ENCODE assay signal across 25 cellular contexts in genomic region chr22:37211853-37212173, GRCh38. TPM values are rescaled to one million over a fixed set of nuclear protein-coding genes. Genes with fewer than 3 reads are reported as not detected.
DNase-seq lines count a peak whose midpoint lies in the region; ATAC-seq, FAIRE-seq and TF ChIP-seq lines count a peak whose summit lies in the region.
"Had no signal": no experiment of that assay in that cellular context is flagged by ENCODE, and none has a peak within 500 bp of the region (broad histone marks: within the 10 kb centered on the region; RNA-seq: fewer than 3 reads in every experiment).

No MANE protein-coding gene starts in this region.

- H3K27ac ChIP-seq in GM23338 (ENCODE audit: low read depth) (no peak overlapping the region), kidney (ENCODE audit: low read depth in 2 of 2, low read length in 2 of 2) (no peak overlapping the region), sigmoid colon (no peak overlapping the region)
- H3K27ac ChIP-seq: body of pancreas, esophagus muscularis mucosa, gastrocnemius medialis, tibial artery had no signal

- H3K27me3 Mint-ChIP-seq in GM23338 (ENCODE audit: insufficient read depth, low read depth, poor library complexity) (peaks cover 16% of the 10 kb centered on the region), WTC11 (ENCODE audit: low read depth) (peaks cover 6% of the 10 kb centered on the region; the same call in 1 of the 2 replicates)
- no peaks in the 10 kb centered on the region for H3K27me3 Mint-ChIP-seq in activated T-cell treated with anti-CD3 and anti-CD28 coated beads, Interleukin-2, amount 50 U/mL, for 72 hours (ENCODE audit: low read depth)
- H3K27me3 Mint-ChIP-seq: activated CD4-positive, alpha-beta memory T cell treated with anti-CD3 and anti-CD28 coated beads for 36 hours; activated naive CD8-positive, alpha-beta T cell treated with anti-CD3 and anti-CD28 coated beads, Interleukin-2, amount 50 U/mL, for 24 hours; CD4-positive, alpha-beta memory T cell; stimulated activated naive B cell treated with anti-CD40 and anti-IgM and Interleukin-4, amounts not matched to agents 10 μg/mL and 1 μg/mL and 100 μg/mL, for 72 hours had no signal

- no peaks in the 10 kb centered on the region for H3K79me2 ChIP-seq in GM23338 (replicated peaks; ENCODE audit: insufficient read depth)

- H3K27ac Mint-ChIP-seq in GM23338 (no peak overlapping the region), WTC11 (no peak overlapping the region)
- no peak overlapping the region for H3K27ac Mint-ChIP-seq in activated T-cell treated with anti-CD3 and anti-CD28 coated beads, Interleukin-2, amount 50 U/mL, for 72 hours
- H3K27ac Mint-ChIP-seq: activated CD4-positive, alpha-beta memory T cell treated with anti-CD3 and anti-CD28 coated beads for 36 hours; activated naive CD8-positive, alpha-beta T cell treated with anti-CD3 and anti-CD28 coated beads, Interleukin-2, amount 50 U/mL, for 24 hours; endodermal cell; stimulated activated naive B cell treated with anti-CD40 and anti-IgM and Interleukin-4, amounts not matched to agents 10 μg/mL and 1 μg/mL and 100 μg/mL, for 72 hours had no signal

- H3F3A ChIP-seq in GM23338 (replicated peaks; ENCODE audit: low read depth), result no peaks in the 10 kb centered on the region

- CTCF ChIA-PET in WTC11 (lab: Charles Lee), result interaction anchor here (0.5 to 0.7 kb wide), 2 partner anchors 248 to 416 kb away, joined by 4 to 6 read pairs; no protein-coding TSS in a partner anchor

- H3K9me3 Mint-ChIP-seq in GM23338 (no peaks in the 10 kb centered on the region), WTC11 (no peaks in the 10 kb centered on the region)
- no peaks in the 10 kb centered on the region for H3K9me3 Mint-ChIP-seq in activated T-cell treated with anti-CD3 and anti-CD28 coated beads, Interleukin-2, amount 50 U/mL, for 72 hours
- H3K9me3 Mint-ChIP-seq: activated CD4-positive, alpha-beta memory T cell treated with anti-CD3 and anti-CD28 coated beads for 36 hours; activated naive CD8-positive, alpha-beta T cell treated with anti-CD3 and anti-CD28 coated beads, Interleukin-2, amount 50 U/mL, for 24 hours; CD4-positive, alpha-beta memory T cell; endodermal cell; stimulated activated naive B cell treated with anti-CD40 and anti-IgM and Interleukin-4, amounts not matched to agents 10 μg/mL and 1 μg/mL and 100 μg/mL, for 72 hours had no signal

- H4K20me1 ChIP-seq in GM23338 (replicated peaks; ENCODE audit: insufficient read depth), result no peaks in the 10 kb centered on the region

- 75 to 85% methylated on average over 7 of the region's 7 CpGs for WGBS in sigmoid colon, 2 donors

- ATAC-seq in GM23338 (peak; percentile 7; the same call in 2 of the 3 replicates), WTC11 (no peak)
- no peak for ATAC-seq in activated T-cell treated with anti-CD3 and anti-CD28 coated beads, Interleukin-2, amount 50 U/mL, for 72 hours (replicated peaks in 1 of 2)
- ATAC-seq: gastrocnemius medialis; stimulated activated naive B cell treated with anti-CD40 and anti-IgM and Interleukin-4, amounts not matched to agents 10 μg/mL and 1 μg/mL and 100 μg/mL, for 72 hours had no signal

- intact Hi-C loops in kidney (cut with DNase I), result no loop called here
- intact Hi-C loops in sigmoid colon (cut with DNase I), result no loop called here

- no peaks in the 10 kb centered on the region for H3K9me2 ChIP-seq in GM23338 (ENCODE audit: insufficient read depth)

- POLR2A ChIA-PET in WTC11 (lab: Charles Lee), result no interaction called here

- H3K27me3 ChIP-seq in GM23338 (ENCODE audit: insufficient read depth), result no peaks in the 10 kb centered on the region
- H3K27me3 ChIP-seq in sigmoid colon, result peaks cover 0 to 17% (median 4%) of the 10 kb centered on the region in 3 donors
- H3K27me3 ChIP-seq: body of pancreas had no signal

- H3K4me3 Mint-ChIP-seq in GM23338 (peak overlapping the region; percentile 60; the same call in 2 of the 3 replicates), WTC11 (peak overlapping the region; percentile 8; the same call in 1 of the 2 replicates)
- H3K4me3 Mint-ChIP-seq in activated T-cell treated with anti-CD3 and anti-CD28 coated beads, Interleukin-2, amount 50 U/mL, for 72 hours, result no peak overlapping the region
- H3K4me3 Mint-ChIP-seq: activated CD4-positive, alpha-beta memory T cell treated with anti-CD3 and anti-CD28 coated beads for 36 hours; activated naive CD8-positive, alpha-beta T cell treated with anti-CD3 and anti-CD28 coated beads, Interleukin-2, amount 50 U/mL, for 24 hours; CD4-positive, alpha-beta memory T cell; endodermal cell; stimulated activated naive B cell treated with anti-CD40 and anti-IgM and Interleukin-4, amounts not matched to agents 10 μg/mL and 1 μg/mL and 100 μg/mL, for 72 hours had no signal

- no peak for TF ChIP-seq POLR2A in sigmoid colon (IDR thresholded peaks at IDR 0.05)

- H3K9me3 ChIP-seq in kidney (ENCODE audit: control insufficient read depth in 1 of 2, low read length in 2 of 2) (no peaks in the 10 kb centered on the region), sigmoid colon (no peaks in the 10 kb centered on the region)
- H3K9me3 ChIP-seq: body of pancreas, esophagus muscularis mucosa, gastrocnemius medialis, tibial artery had no signal

- peak overlapping the region; percentile 94 for H2AFZ ChIP-seq in GM23338

- H3K4me3 ChIP-seq in GM23338, result peak overlapping the region; percentile 41
- no peak overlapping the region for H3K4me3 ChIP-seq in kidney (ENCODE audit: low read length in 2 of 2)
- no peak overlapping the region for H3K4me3 ChIP-seq in sigmoid colon
- H3K4me3 ChIP-seq: body of pancreas, esophagus muscularis mucosa, gastrocnemius medialis, tibial artery had no signal

- FAIRE-seq in kidney (lab: Jason Lieb, UNC), result no peak
- FAIRE-seq: colon, small intestine had no signal

- H3K36me3 ChIP-seq in GM23338 (ENCODE audit: insufficient read depth) (no peaks in the 10 kb centered on the region), kidney (ENCODE audit: control insufficient read depth in 1 of 2, insufficient read depth in 2 of 2, low read length in 2 of 2) (no peaks in the 10 kb centered on the region), sigmoid colon (no peaks in the 10 kb centered on the region)
- H3K36me3 ChIP-seq: esophagus muscularis mucosa, gastrocnemius medialis, tibial artery had no signal

- peaks cover 15% of the 10 kb centered on the region for H3K4me1 Mint-ChIP-seq in GM23338
- H3K4me1 Mint-ChIP-seq in WTC11, result peaks cover 12% of the 10 kb centered on the region
- peaks cover 58% of the 10 kb centered on the region for H3K4me1 Mint-ChIP-seq in activated T-cell treated with anti-CD3 and anti-CD28 coated beads, Interleukin-2, amount 50 U/mL, for 72 hours (ENCODE audit: low read depth)

- no peak overlapping the region for H3K9ac ChIP-seq in kidney (ENCODE audit: low read length in 2 of 2)

- H3K4me2 ChIP-seq in GM23338, result peak overlapping the region; percentile 67

- TF ChIP-seq EP300 in sigmoid colon (IDR thresholded peaks at IDR 0.05), result no peak

- TF ChIP-seq CTCF in GM23338 (conservative IDR thresholded peaks at IDR 0.05; ENCODE audit: low read depth in 2 of 2) (no peak), WTC11 (IDR thresholded peaks at IDR 0.05) (no peak), kidney (IDR thresholded peaks at IDR 0.05; ENCODE audit: borderline replicate concordance, extremely low read depth, insufficient read depth) (no peak), sigmoid colon (IDR thresholded peaks at IDR 0.05) (no peak)

- DNase-seq in GM23338 (ENCODE audit: low spot score), result no peak
- no peak for DNase-seq in WTC11 (ENCODE audit: low spot score)
- peak; percentile 69 for DNase-seq in kidney
- peak; percentile 57 for DNase-seq in sigmoid colon
- DNase-seq in foreskin melanocyte, result no peak
- no peak for DNase-seq in NCI-H510A (lab: John Stamatoyannopoulos, UW)
- DNase-seq in activated T-cell treated with anti-CD3 and anti-CD28 coated beads, Interleukin-2, amount 50 U/mL, for 72 hours, result no peak
- DNase-seq: activated CD4-positive, alpha-beta memory T cell treated with anti-CD3 and anti-CD28 coated beads for 36 hours; activated effector memory CD4-positive, alpha-beta T cell treated with anti-CD3 and anti-CD28 coated beads, Interleukin-2, amount 50 U/mL, for 16 hours; activated naive CD8-positive, alpha-beta T cell treated with anti-CD3 and anti-CD28 coated beads, Interleukin-2, amount 50 U/mL, for 24 hours; CD4-positive, alpha-beta memory T cell; DMS 273 treated with DMSO at 0.1 percent for 48 hours; gastrocnemius medialis; NCI-H2029 treated with DMSO at 0.1 percent for 48 hours; NCI-H2227 treated with DMSO at 0.1 percent for 48 hours; OCI-M1; small intestine; stimulated activated CD4-positive, alpha-beta T cell treated with anti-CD3 and anti-CD28 coated beads, Interleukin-2, amount 100 ng/mL, for 24 hours; stimulated activated naive B cell treated with anti-CD40 and anti-IgM and Interleukin-4, amounts not matched to agents 10 μg/mL and 1 μg/mL and 100 μg/mL, for 72 hours had no signal

- peaks cover 11% of the 10 kb centered on the region; the same call in 1 of the 2 replicates for H3K4me1 ChIP-seq in GM23338 (ENCODE audit: insufficient read depth)
- H3K4me1 ChIP-seq in kidney (ENCODE audit: control insufficient read depth in 1 of 2, insufficient read depth in 1 of 2, low read depth in 1 of 2, low read length in 2 of 2), result no peaks in the 10 kb centered on the region
- H3K4me1 ChIP-seq in sigmoid colon, result no peaks in the 10 kb centered on the region
- H3K4me1 ChIP-seq: gastrocnemius medialis had no signal

- no peaks in the 10 kb centered on the region for H3K36me3 Mint-ChIP-seq in GM23338 (ENCODE audit: low read depth)
- H3K36me3 Mint-ChIP-seq in WTC11, result no peaks in the 10 kb centered on the region
- H3K36me3 Mint-ChIP-seq in activated T-cell treated with anti-CD3 and anti-CD28 coated beads, Interleukin-2, amount 50 U/mL, for 72 hours (ENCODE audit: insufficient read depth in 2 of 2), result no peaks in the 10 kb centered on the region
- H3K36me3 Mint-ChIP-seq: stimulated activated naive B cell treated with anti-CD40 and anti-IgM and Interleukin-4, amounts not matched to agents 10 μg/mL and 1 μg/mL and 100 μg/mL, for 72 hours had no signal

RNA-seq across cellular contexts. Expression of gene SSTR3, which starts 0.5 kb away (rescaled TPM):
- 0.04 and 0.66 TPM in 2 replicates for total RNA-seq in GM23338 (2014; rRNA removed; shearing (Covaris generic))
- polyA plus RNA-seq in GM23338 (2016; fragmentation: Nextera tagmentation; extraction: Ambion mirVana) (0.10 TPM in 1 of 2 replicates, not detected in the other), kidney (ENCODE audit: insufficient read depth, low read depth, low replicate concordance) (0.56 TPM), sigmoid colon (1 to 10 TPM in 1 of 3 donors, not detected in 2; 1.7 TPM)
- total RNA-seq in WTC11 (2021) (0.21 to 0.25 TPM (median 0.22 TPM) in 3 replicates), kidney (0.13 TPM), sigmoid colon (under 1 TPM in 1 of 4 donors, not detected in 3; 0.36 TPM)
- 10 to 100 TPM in 1 of 2 donors, 1 to 10 TPM in 1; 10.0 to 14.6 TPM for total RNA-seq in activated T-cell treated with anti-CD3 and anti-CD28 coated beads, Interleukin-2, amount 50 U/mL, for 72 hours
- total RNA-seq: esophagus muscularis mucosa, gastrocnemius medialis, kidney epithelial cell had no signal

RNA-seq across cellular contexts. Expression of gene C1QTNF6, which starts 23.8 kb away (rescaled TPM):
- 2.3 and 2.6 TPM in 2 replicates for total RNA-seq in GM23338 (2014; rRNA removed; shearing (Covaris generic))
- 0.97 and 1.7 TPM in 2 replicates for polyA plus RNA-seq in GM23338 (2016; fragmentation: Nextera tagmentation; extraction: Ambion mirVana)
- 5.7 to 6.4 TPM (median 5.9 TPM) in 3 replicates for total RNA-seq in WTC11 (2021)
- 8.0 TPM for total RNA-seq in kidney
- 3.2 TPM for polyA plus RNA-seq in kidney (ENCODE audit: insufficient read depth, low read depth, low replicate concordance)
- total RNA-seq in sigmoid colon, result 1 to 10 TPM; 1.1 to 5.5 (median 1.6) TPM
- polyA plus RNA-seq in sigmoid colon, result 10 to 100 TPM in 1 of 3 donors, 1 to 10 TPM in 2; 1.8 to 12.1 (median 1.8) TPM
- total RNA-seq in activated T-cell treated with anti-CD3 and anti-CD28 coated beads, Interleukin-2, amount 50 U/mL, for 72 hours, result 10 to 100 TPM; 22.7 to 30.0 TPM

RNA-seq across cellular contexts. Expression of gene RAC2, which starts 32.3 kb away (rescaled TPM):
- 2.7 and 3.8 TPM in 2 replicates for total RNA-seq in GM23338 (2014; rRNA removed; shearing (Covaris generic))
- polyA plus RNA-seq in GM23338 (2016; fragmentation: Nextera tagmentation; extraction: Ambion mirVana) (2.4 and 3.1 TPM in 2 replicates), kidney (ENCODE audit: insufficient read depth, low read depth, low replicate concordance) (4.5 TPM), sigmoid colon (100 to 1,000 TPM in 1 of 3 donors, 10 to 100 TPM in 2; 14.8 to 138 (median 17.4) TPM)
- total RNA-seq in WTC11 (2021) (3.6 to 4.9 TPM (median 4.9 TPM) in 3 replicates), kidney (38.6 TPM), sigmoid colon (1 to 10 TPM; 3.0 to 8.0 (median 5.0) TPM)
- total RNA-seq in activated T-cell treated with anti-CD3 and anti-CD28 coated beads, Interleukin-2, amount 50 U/mL, for 72 hours, result 100 to 1,000 TPM; 620 to 681 TPM

Comparison
In these comparisons a context has a peak if more than half of its experiments do, and no peak if none do; other contexts are left out.
1. DNase-seq: peak in kidney (single experiment) and sigmoid colon (single experiment); none in GM23338 (single experiment), WTC11 (single experiment), foreskin melanocyte (single experiment), NCI-H510A (single experiment) and activated T-cell treated with anti-CD3 and anti-CD28 coated beads, Interleukin-2, amount 50 U/mL, for 72 hours (0 of 2).
2. H3K4me3 Mint-ChIP-seq: peak in GM23338 (single experiment) and WTC11 (single experiment); none in activated T-cell treated with anti-CD3 and anti-CD28 coated beads, Interleukin-2, amount 50 U/mL, for 72 hours (0 of 2).
3. RNA of gene RAC2, which starts 32.3 kb away (total RNA-seq): 620 to 681 TPM in activated T-cell treated with anti-CD3 and anti-CD28 coated beads, Interleukin-2, amount 50 U/mL, for 72 hours; 38.6 TPM in kidney (single experiment), 3.0 to 8.0 TPM in sigmoid colon, 3.6 to 4.9 TPM in WTC11 and 2.7 to 3.8 TPM in GM23338; every median in the first group is over 10 times any median in the second.